21 cellular contexts compared by ENCODE assay signal in the genomic region with DNA sequence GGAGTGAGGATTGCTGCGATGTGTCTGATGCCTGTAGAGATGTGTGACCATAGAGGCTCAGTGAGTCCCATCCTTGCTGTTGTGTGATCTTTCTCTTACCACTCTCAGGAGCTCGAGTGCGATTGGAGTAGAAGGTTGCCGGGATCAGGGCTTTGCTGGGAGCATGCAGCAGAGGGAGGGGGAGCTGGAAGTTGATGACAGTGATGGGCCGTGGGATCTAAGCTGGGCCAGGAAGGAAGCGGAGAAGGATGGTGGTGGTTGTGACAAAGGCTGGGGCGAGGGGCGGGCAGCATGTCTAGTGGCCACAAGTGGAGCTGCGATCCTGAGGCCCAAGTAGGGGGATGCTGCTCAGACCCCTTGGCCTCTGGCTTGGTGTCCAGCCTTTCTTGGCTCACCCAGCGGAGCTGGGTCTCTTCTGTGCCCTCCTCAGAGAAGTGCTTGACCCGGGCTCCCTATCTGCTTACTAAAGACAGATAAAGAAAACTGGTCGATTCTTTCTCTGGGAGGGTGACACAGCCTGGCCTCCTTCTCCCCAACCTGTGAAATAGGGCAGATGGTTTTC.
"Had no signal": no experiment of that assay in that cellular context is flagged by ENCODE, and none has a peak within 500 bp of the region (broad histone marks: within the 10 kb centered on the region; RNA-seq: fewer than 3 reads in every experiment).

No MANE protein-coding gene starts in this region.

- DNase-seq: cortex of kidney; effector memory CD4-positive, alpha-beta T cell; gastrocnemius medialis; heart right ventricle; hypothalamus; islet precursor cell; left ventricle myocardium inferior; mesenchymal stem cell; naive B cell; ovary; right cardiac atrium; stimulated activated CD4-positive, alpha-beta T cell treated with anti-CD3 and anti-CD28 coated beads, Interleukin-15, amount 100 ng/mL, for 24 hours; stimulated activated CD4-positive, alpha-beta T cell treated with anti-CD3 and anti-CD28 coated beads, Interleukin-1b, Interleukin-23, amount 100 ng/mL, for 48 hours; stimulated activated CD4-positive, alpha-beta T cell treated with anti-CD3 and anti-CD28 coated beads, Interleukin-4, amount 100 ng/mL, for 24 hours; stimulated activated naive CD8-positive, alpha-beta T cell treated with anti-CD3 and anti-CD28 coated beads, Interleukin-15, amount 100 ng/mL, for 72 hours; testis had no signal

- H3K9me3 ChIP-seq: esophagus muscularis mucosa, gastrocnemius medialis, heart right ventricle, left ventricle myocardium inferior, ovary, testis, tibial nerve had no signal

- H3K4me1 ChIP-seq: gastrocnemius medialis, testis, tibial nerve had no signal

- ATAC-seq: gastrocnemius medialis; heart right ventricle; right cardiac atrium; stimulated activated memory B cell treated with anti-CD40 and anti-IgM and Interleukin-4, amounts not matched to agents 10 μg/mL and 1 μg/mL and 100 μg/mL, for 72 hours; stimulated activated naive CD8-positive, alpha-beta T cell treated with anti-CD3 and anti-CD28 coated beads, Interleukin-15, amount 100 ng/mL, for 72 hours had no signal

- H3K27ac ChIP-seq: epithelial cell of prostate, esophagus muscularis mucosa, gastrocnemius medialis, heart right ventricle, left ventricle myocardium inferior, ovary, testis, tibial nerve had no signal

- H3K4me3 ChIP-seq: esophagus muscularis mucosa, gastrocnemius medialis, heart right ventricle, left ventricle myocardium inferior, lung, ovary, testis, tibial nerve had no signal

- H3K27me3 ChIP-seq: gastrocnemius medialis, ovary, testis had no signal

- H3K36me3 ChIP-seq: esophagus muscularis mucosa, gastrocnemius medialis, heart right ventricle, left ventricle myocardium inferior, ovary, tibial nerve had no signal
